ENCODE assay signal across 1 cellular context in the genomic region with DNA sequence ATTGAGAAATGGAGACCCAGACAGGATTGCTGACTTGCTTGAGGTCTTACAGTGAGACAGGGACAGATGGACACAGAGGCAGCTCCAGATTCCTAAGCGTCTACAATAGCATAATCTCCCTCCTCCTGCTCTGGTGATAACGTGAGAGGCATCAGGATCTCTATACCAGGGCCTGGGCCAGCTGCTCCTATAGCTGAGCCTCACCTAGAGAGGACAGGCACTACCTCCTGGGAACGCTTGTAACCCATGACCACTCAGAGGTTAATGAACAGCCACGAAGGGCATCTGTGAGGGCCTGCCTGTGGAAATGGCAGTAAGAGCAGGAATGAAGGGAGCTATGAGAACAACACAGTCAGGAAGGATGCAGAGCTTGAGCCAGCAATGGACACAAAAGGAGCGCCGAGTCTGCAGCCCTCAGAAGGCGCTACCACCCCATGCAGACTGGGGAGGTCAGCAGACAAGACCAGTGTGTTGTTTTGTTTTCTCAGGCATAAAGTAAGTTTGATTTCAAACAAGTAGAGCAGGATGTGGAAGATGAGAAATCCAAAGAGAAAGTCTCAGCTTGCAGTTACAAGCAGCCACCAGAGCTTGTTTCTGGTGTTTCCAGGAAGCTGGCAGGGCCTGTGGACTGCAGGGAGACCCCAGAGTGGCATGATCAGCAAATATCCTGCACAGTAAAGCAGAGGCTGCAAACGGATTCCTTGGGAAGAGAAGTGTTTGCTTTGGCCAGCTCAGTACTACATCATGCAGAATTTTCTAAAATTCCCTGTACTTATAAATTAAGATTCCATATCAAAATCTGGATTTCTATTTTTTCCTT.
TF ChIP-seq lines count a peak whose summit lies in the region.

No MANE protein-coding gene starts in this region.

TF ChIP-seq in endothelial cell of umbilical vein, 7 proteins besides CTCF, POLR2A, EP300 and RAD21:
- TF ChIP-seq MYC (IDR thresholded peaks at IDR 0.05; ENCODE audit: low read depth, low read length) (no peak), GATA2 (IDR thresholded peaks at IDR 0.05; ENCODE audit: insufficient read depth, insufficient read length, low read depth, low read length) (no peak), FOS (IDR thresholded peaks at IDR 0.05; ENCODE audit: borderline replicate concordance, insufficient read depth, low read length) (no peak), POLR2AphosphoS5 (IDR thresholded peaks at IDR 0.05; ENCODE audit: insufficient read depth, low read depth, low read length) (no peak), JUN (IDR thresholded peaks at IDR 0.05; ENCODE audit: borderline replicate concordance, insufficient read depth, insufficient read length, low read depth) (no peak), EZH2 (IDR thresholded peaks at IDR 0.05; ENCODE audit: borderline replicate concordance, low read depth, low read length, severe bottlenecking) (no peak)
- TF ChIP-seq, protein P1, sequence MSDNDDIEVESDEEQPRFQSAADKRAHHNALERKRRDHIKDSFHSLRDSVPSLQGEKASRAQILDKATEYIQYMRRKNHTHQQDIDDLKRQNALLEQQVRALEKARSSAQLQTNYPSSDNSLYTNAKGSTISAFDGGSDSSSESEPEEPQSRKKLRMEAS (IDR thresholded peaks at IDR 0.05; ENCODE audit: insufficient read depth, insufficient read length): no peak
